ENCODE assay signal across 9 cellular contexts in genomic region chr19:46372901-46373572, GRCh38. TPM values are rescaled to one million over a fixed set of nuclear protein-coding genes. Genes with fewer than 3 reads are reported as not detected.
A peak's percentile ranks its signal among the peaks of the same experiment; 100 is the strongest.
DNase-seq lines count a peak whose midpoint lies in the region; ATAC-seq and TF ChIP-seq lines count a peak whose summit lies in the region.
"Had no signal": no experiment of that assay in that cellular context is flagged by ENCODE, and none has a peak within 500 bp of the region (broad histone marks: within the 10 kb centered on the region; RNA-seq: fewer than 3 reads in every experiment).

No MANE protein-coding gene starts in this region.

- peak overlapping the region; percentile 36; the same call in 1 of the 2 replicates for H4K91ac ChIP-seq in IMR-90 (ENCODE audit: insufficient read depth, low read depth, low read length)

- H3K18ac ChIP-seq in IMR-90 (ENCODE audit: low read depth, low read length) = no peak overlapping the region

- H2AFZ ChIP-seq in IMR-90 (replicated peaks; ENCODE audit: low read length, poor library complexity) = no peak overlapping the region

- H3K36me3 Mint-ChIP-seq in chondrocyte (ENCODE audit: low read depth) = peaks cover 17% of the 10 kb centered on the region
- peaks cover 23% of the 10 kb centered on the region for H3K36me3 Mint-ChIP-seq in activated CD8-positive, alpha-beta memory T cell treated with anti-CD3 and anti-CD28 coated beads, Interleukin-2, amount 10 ng/mL, durations not matched to agents 7 days and 5 days

- intact Hi-C loops in IMR-90 (cut with micrococcal nuclease) = no loop called here

- peak overlapping the region; percentile 14; the same call in 1 of the 2 replicates for H3K4me2 ChIP-seq in IMR-90 (ENCODE audit: low read depth, low read length)

- H2BK5ac ChIP-seq in IMR-90 (ENCODE audit: low read depth, low read length, poor library complexity, severe bottlenecking) = peak overlapping the region; percentile 27

- H3K9me1 ChIP-seq in IMR-90 (ENCODE audit: insufficient read depth, low read length) = peaks cover 44% of the 10 kb centered on the region

- no peak overlapping the region for H3K56ac ChIP-seq in IMR-90 (ENCODE audit: extremely low read depth, insufficient read depth, low read length)

- H4K8ac ChIP-seq in IMR-90 (ENCODE audit: low read depth in 2 of 2, low read length in 2 of 2) = peak overlapping the region in 1 of 2 experiments; percentile 44; a peak in 1 of 4 replicates

- peak overlapping the region; percentile 4 for H3K4me3 Mint-ChIP-seq in chondrocyte (ENCODE audit: unreplicated experiment)
- no peak overlapping the region for H3K4me3 Mint-ChIP-seq in activated CD8-positive, alpha-beta memory T cell treated with anti-CD3 and anti-CD28 coated beads, Interleukin-2, amount 10 ng/mL, durations not matched to agents 7 days and 5 days

- H3K36me3 ChIP-seq in BE2C = peaks cover 50% of the 10 kb centered on the region
- H3K36me3 ChIP-seq in IMR-90 (ENCODE audit: control insufficient read depth, insufficient read depth, low read length) = peaks cover 24% of the 10 kb centered on the region

- no peak overlapping the region for H4K5ac ChIP-seq in IMR-90 (ENCODE audit: low read depth, low read length)

- POLR2A ChIA-PET in IMR-90 (lab: Charles Lee; ENCODE audit: unreplicated experiment) = no interaction called here

- in situ Hi-C loops in IMR-90 (cut with MboI; ENCODE audit: low sequenced_read_pairs) = no loop called here

- no peaks in the 10 kb centered on the region for H3K4me1 ChIP-seq in BE2C
- H3K4me1 ChIP-seq in IMR-90 (ENCODE audit: control insufficient read depth, insufficient read depth, low read length) = peaks cover 27% of the 10 kb centered on the region

- BruUV-seq in IMR-90 (replicated peaks; lab: Mats Ljungman, UMichigan) = no TSS peak

- TF ChIP-seq RAD21 in IMR-90 (IDR thresholded peaks at IDR 0.05; ENCODE audit: low read length) = no peak

- DNase-seq in BE2C = no peak
- DNase-seq in IMR-90 = no peak
- DNase-seq in chondrocyte (ENCODE audit: low spot score) = peak; percentile 78
- DNase-seq in mesenteric fat pad (ENCODE audit: low spot score) = peak; percentile 65
- no peak for DNase-seq in activated CD8-positive, alpha-beta memory T cell treated with anti-CD3 and anti-CD28 coated beads, Interleukin-2, amount 10 ng/mL, durations not matched to agents 7 days and 5 days
- no peak for DNase-seq in central memory CD4-positive, alpha-beta T cell
- DNase-seq: stimulated activated CD4-positive, alpha-beta T cell treated with anti-CD3 and anti-CD28 coated beads, Interleukin-4, amount 100 ng/mL, for 1 hour had no signal

- H3K4me1 Mint-ChIP-seq in chondrocyte (ENCODE audit: low read depth) = peaks cover 57% of the 10 kb centered on the region
- peaks cover 22% of the 10 kb centered on the region for H3K4me1 Mint-ChIP-seq in activated CD8-positive, alpha-beta memory T cell treated with anti-CD3 and anti-CD28 coated beads, Interleukin-2, amount 10 ng/mL, durations not matched to agents 7 days and 5 days

- WGBS in IMR-90 (ENCODE audit: extremely low coverage in 2 of 2, insufficient read length in 1 of 2), 2 experiments = no CpG with 5 or more reads among the region's 13 CpGs

- H3K23ac ChIP-seq in IMR-90 (ENCODE audit: low read depth, low read length) = peak overlapping the region; percentile 17; the same call in 1 of the 2 replicates

- H2AK9ac ChIP-seq in IMR-90 (replicated peaks; ENCODE audit: low read depth, low read length, poor library complexity) = peak overlapping the region; percentile 68

- peaks cover 32% of the 10 kb centered on the region for H4K20me1 ChIP-seq in IMR-90 (ENCODE audit: insufficient read depth, low read length)

- peak overlapping the region; percentile 13; the same call in 1 of the 2 replicates for H3K9ac ChIP-seq in IMR-90 (ENCODE audit: low read depth, low read length)

- no peak overlapping the region for H2BK20ac ChIP-seq in IMR-90 (ENCODE audit: low read depth, low read length)

- dilution Hi-C loops in IMR-90 (cut with HindIII; ENCODE audit: low sequenced_read_pairs, unreplicated experiment) = no loop called here

- H3K27ac ChIP-seq in IMR-90 (ENCODE audit: insufficient read depth, low read length) = peak overlapping the region; percentile 34; the same call in 1 of the 2 replicates

- H3K27ac Mint-ChIP-seq in chondrocyte (ENCODE audit: unreplicated experiment) = peak overlapping the region; percentile 96
- no peak overlapping the region for H3K27ac Mint-ChIP-seq in activated CD8-positive, alpha-beta memory T cell treated with anti-CD3 and anti-CD28 coated beads, Interleukin-2, amount 10 ng/mL, durations not matched to agents 7 days and 5 days

- H2BK120ac ChIP-seq in IMR-90 (ENCODE audit: low read depth, low read length) = peak overlapping the region; percentile 71

- H3K4me3 ChIP-seq in BE2C (ENCODE audit: low read depth, low read length) (no peak overlapping the region), IMR-90 (ENCODE audit: insufficient read depth, low read depth, low read length) (no peak overlapping the region)

- TF ChIP-seq CTCF in BE2C (IDR thresholded peaks at IDR 0.05; ENCODE audit: low read depth, low read length) = peak; percentile 16
- peak; percentile 29; the same call in 1 of the 2 replicates for TF ChIP-seq CTCF in IMR-90 (conservative IDR thresholded peaks at IDR 0.05; ENCODE audit: low read depth, low read length)
- TF ChIP-seq CTCF in chondrocyte (IDR thresholded peaks at IDR 0.05) = peak; percentile 75

- H3K79me1 ChIP-seq in IMR-90 (ENCODE audit: low read depth in 1 of 2, low read length in 2 of 2) = peaks cover 36 to 87% of the 10 kb centered on the region in 2 experiments

- ATAC-seq in IMR-90 (ENCODE audit: low read depth) = peak; percentile 18
- ATAC-seq in HG02571 (IDR thresholded peaks at IDR 0.05; ENCODE audit: unreplicated experiment) = no peak
- ATAC-seq in GM21526 (IDR thresholded peaks at IDR 0.05; ENCODE audit: low FRiP score, unreplicated experiment) = no peak
- no peak for ATAC-seq in activated CD8-positive, alpha-beta memory T cell treated with anti-CD3 and anti-CD28 coated beads, Interleukin-2, amount 10 ng/mL, durations not matched to agents 7 days and 5 days

- peak overlapping the region; percentile 34 for H3K4ac ChIP-seq in IMR-90 (ENCODE audit: low read depth, low read length)

- H3K9me3 Mint-ChIP-seq in chondrocyte (ENCODE audit: low read depth) = no peaks in the 10 kb centered on the region
- H3K9me3 Mint-ChIP-seq in activated CD8-positive, alpha-beta memory T cell treated with anti-CD3 and anti-CD28 coated beads, Interleukin-2, amount 10 ng/mL, durations not matched to agents 7 days and 5 days (ENCODE audit: low read depth) = no peaks in the 10 kb centered on the region

- peak overlapping the region; percentile 18; the same call in 1 of the 2 replicates for H2AK5ac ChIP-seq in IMR-90 (ENCODE audit: low read depth, low read length)

- no peaks in the 10 kb centered on the region for H3K27me3 ChIP-seq in BE2C
- no peaks in the 10 kb centered on the region for H3K27me3 ChIP-seq in IMR-90 (ENCODE audit: control insufficient read depth, insufficient read depth, low read length)

- TF ChIP-seq POLR2A in IMR-90 (IDR thresholded peaks at IDR 0.05; ENCODE audit: low read depth, low read length) = no peak

- H3K9me3 ChIP-seq in BE2C = no peaks in the 10 kb centered on the region
- H3K9me3 ChIP-seq in IMR-90 (ENCODE audit: control insufficient read depth, insufficient read depth, low read length) = no peaks in the 10 kb centered on the region

- H2BK15ac ChIP-seq in IMR-90 (ENCODE audit: low read depth, low read length) = no peak overlapping the region; the same call in 2 of the 3 replicates

- CTCF ChIA-PET in IMR-90 (lab: Yijun Ruan, JAX) = interaction anchor here (0.6 to 1.1 kb wide), 2 partner anchors 25 to 219 kb away, joined by 3 to 6 read pairs; no protein-coding TSS in a partner anchor
- CTCF ChIA-PET in activated CD8-positive, alpha-beta memory T cell treated with anti-CD3 and anti-CD28 coated beads, Interleukin-2, amount 10 ng/mL, durations not matched to agents 7 days and 5 days (lab: Charles Lee) = interaction anchor here (1.4 to 1.9 kb wide), 3 partner anchors 22 to 141 kb away, joined by 3 to 11 read pairs (median 9); partner anchors contain the start of gene PPP5C

- peak overlapping the region; percentile 23 for H3K14ac ChIP-seq in IMR-90 (replicated peaks; ENCODE audit: low read depth, low read length)

- no peaks in the 10 kb centered on the region for H3K27me3 Mint-ChIP-seq in chondrocyte (ENCODE audit: low read depth)
- H3K27me3 Mint-ChIP-seq in activated CD8-positive, alpha-beta memory T cell treated with anti-CD3 and anti-CD28 coated beads, Interleukin-2, amount 10 ng/mL, durations not matched to agents 7 days and 5 days = no peaks in the 10 kb centered on the region

TF ChIP-seq in IMR-90, 13 proteins besides CTCF, POLR2A, EP300 and RAD21 (continues in another document):
- TF ChIP-seq CEBPB (IDR thresholded peaks at IDR 0.05; ENCODE audit: low read depth, low read length) = peak; percentile 31; the same call in 1 of the 2 replicates

RNA-seq across cellular contexts. Expression of gene PPP5C, which starts 26.1 kb away (rescaled TPM):
- polyA plus RNA-seq in BE2C (2012; ENCODE audit: insufficient read depth, insufficient read length, low read depth) = 119 TPM
- total RNA-seq in IMR-90 (2012; rRNA removed) = 68.9 and 80.5 TPM in 2 replicates
- 128 and 133 TPM in 2 replicates for polyA plus RNA-seq in IMR-90 (2012; rRNA removed)
- 103 and 109 TPM in 2 replicates for polyA plus RNA-seq in IMR-90 (2012; cell fraction: cytosol; rRNA removed)
- polyA plus RNA-seq in IMR-90 (2012; cell fraction: nucleus; rRNA removed; ENCODE audit: low replicate concordance) = 214 and 279 TPM in 2 replicates
- 62.5 to 90.6 TPM (median 62.6 TPM) in 3 replicates for total RNA-seq in chondrocyte
- 44.3 TPM for total RNA-seq in mesenteric fat pad
- total RNA-seq in activated CD8-positive, alpha-beta memory T cell treated with anti-CD3 and anti-CD28 coated beads, Interleukin-2, amount 10 ng/mL, durations not matched to agents 7 days and 5 days = 100 to 1,000 TPM in 1 of 2 experiments, 10 to 100 TPM in 1; 99.2 to 110 TPM

RNA-seq across cellular contexts. Expression of gene CCDC8, which starts 40.3 kb away (rescaled TPM):
- polyA plus RNA-seq in BE2C (2012; ENCODE audit: insufficient read depth, insufficient read length, low read depth) = not detected
- 10.2 and 10.3 TPM in 2 replicates for total RNA-seq in IMR-90 (2012; rRNA removed)
- 8.9 and 9.3 TPM in 2 replicates for polyA plus RNA-seq in IMR-90 (2012; rRNA removed)
- polyA plus RNA-seq in IMR-90 (2012; cell fraction: cytosol; rRNA removed) = 5.5 and 8.8 TPM in 2 replicates
- 3.7 and 4.1 TPM in 2 replicates for polyA plus RNA-seq in IMR-90 (2012; cell fraction: nucleus; rRNA removed; ENCODE audit: low replicate concordance)
- total RNA-seq in chondrocyte = 39.3 to 53.2 TPM (median 39.5 TPM) in 3 replicates
- 2.9 TPM for total RNA-seq in mesenteric fat pad
- not detected for total RNA-seq in activated CD8-positive, alpha-beta memory T cell treated with anti-CD3 and anti-CD28 coated beads, Interleukin-2, amount 10 ng/mL, durations not matched to agents 7 days and 5 days

RNA-seq across cellular contexts. Expression of gene PNMA8C, which starts 55.7 kb away (rescaled TPM):
- polyA plus RNA-seq in BE2C (2012; ENCODE audit: insufficient read depth, insufficient read length, low read depth) = 0.65 TPM
- total RNA-seq in IMR-90 (2012; rRNA removed) (under 0.01 and 0.18 TPM in 2 replicates), chondrocyte (0.10 to 0.27 TPM (median 0.20 TPM) in 3 replicates), mesenteric fat pad (not detected)
- 0.09 TPM in 1 of 2 replicates, not detected in the other for polyA plus RNA-seq in IMR-90 (2012; rRNA removed)
- polyA plus RNA-seq in IMR-90 (2012; cell fraction: cytosol; rRNA removed) = 0.03 TPM in 1 of 2 replicates, not detected in the other
- 0.03 and 0.13 TPM in 2 replicates for polyA plus RNA-seq in IMR-90 (2012; cell fraction: nucleus; rRNA removed; ENCODE audit: low replicate concordance)
- total RNA-seq in activated CD8-positive, alpha-beta memory T cell treated with anti-CD3 and anti-CD28 coated beads, Interleukin-2, amount 10 ng/mL, durations not matched to agents 7 days and 5 days = not detected

Comparison
In these comparisons a context has a peak if more than half of its experiments do, and no peak if none do; other contexts are left out.
1. DNase-seq: peak in chondrocyte (single experiment) and mesenteric fat pad (single experiment); none in BE2C (single experiment), IMR-90 (single experiment), activated CD8-positive, alpha-beta memory T cell treated with anti-CD3 and anti-CD28 coated beads, Interleukin-2, amount 10 ng/mL, durations not matched to agents 7 days and 5 days (single experiment) and central memory CD4-positive, alpha-beta T cell (single experiment).
2. CTCF ChIP-seq: peak in every context shown above with its lines; median percentile 75 in chondrocyte; 29 in IMR-90; 16 in BE2C.